ENCODE assay signal across 17 cellular contexts in genomic region chr6:436308-437041, GRCh38. TPM values are rescaled to one million over a fixed set of nuclear protein-coding genes. Genes with fewer than 3 reads are reported as not detected.
DNase-seq lines count a peak whose midpoint lies in the region; ATAC-seq, FAIRE-seq and TF ChIP-seq lines count a peak whose summit lies in the region.
"Had no signal": no experiment of that assay in that cellular context is flagged by ENCODE, and none has a peak within 500 bp of the region (broad histone marks: within the 10 kb centered on the region; RNA-seq: fewer than 3 reads in every experiment).

No MANE protein-coding gene starts in this region.

- H3K27me3 Mint-ChIP-seq in activated T-cell treated with anti-CD3 and anti-CD28 coated beads, Interleukin-2, amount 50 U/mL, for 72 hours (ENCODE audit: low read depth), result peaks cover 7% of the 10 kb centered on the region
- H3K27me3 Mint-ChIP-seq: CD4-positive, CD25-positive, alpha-beta regulatory T cell had no signal

- POLR2A ChIA-PET in A549 (lab: Yijun Ruan, JAX), result no interaction called here

- no peak for DNase-seq in A549 (ENCODE audit: low read depth in 1 of 2, low spot score in 1 of 2)
- DNase-seq in Daoy (ENCODE audit: low read depth), result peak; percentile 75
- DNase-seq in SW480 (ENCODE audit: low spot score), result peak; percentile 26
- DNase-seq in left cardiac atrium, result no peak
- no peak for DNase-seq in activated T-cell treated with anti-CD3 and anti-CD28 coated beads, Interleukin-2, amount 50 U/mL, for 72 hours
- no peak for DNase-seq in small intestine
- no peak for DNase-seq in NCI-H524 (lab: John Stamatoyannopoulos, UW)
- DNase-seq: activated T-cell treated with anti-CD3 and anti-CD28 coated beads, Interleukin-2, amount 50 U/mL, for 1 hour; CD4-positive, CD25-positive, alpha-beta regulatory T cell; effector CD4-positive, alpha-beta T cell; GF-D8; natural killer cell; NCI-H1436 treated with DMSO at 0.1 percent for 48 hours; NCI-H526; RPMI8226 had no signal

- intact Hi-C loops in left cardiac atrium (cut with DNase I), result no loop called here

- H3K4me1 ChIP-seq in A549 (peaks cover 9% of the 10 kb centered on the region; the same call in 2 of the 3 replicates), small intestine (ENCODE audit: control insufficient read depth in 2 of 2, insufficient read depth in 1 of 2, low read depth in 1 of 2, low read length in 1 of 2) (no peaks in the 10 kb centered on the region)

- no peak for TF ChIP-seq CTCF in A549 (IDR thresholded peaks at IDR 0.05)

- WGBS in A549 (ENCODE audit: missing lambda C conversion rate), result 76% methylated on average over 11 of the region's 25 CpGs
- 79 to 86% (median 83%) methylated on average over 25 of the region's 25 CpGs for WGBS in small intestine, 3 donors

- ATAC-seq in A549, result peak; percentile 33 to 36; a peak in 4 of 6 replicates
- peak; percentile 61 to 75 for ATAC-seq in left cardiac atrium
- ATAC-seq in activated T-cell treated with anti-CD3 and anti-CD28 coated beads, Interleukin-2, amount 50 U/mL, for 72 hours (replicated peaks in 1 of 2), result no peak
- ATAC-seq in HG02798 (IDR thresholded peaks at IDR 0.05; ENCODE audit: poor library complexity, unreplicated experiment), result no peak
- ATAC-seq: natural killer cell had no signal

- H3K4me3 Mint-ChIP-seq in activated T-cell treated with anti-CD3 and anti-CD28 coated beads, Interleukin-2, amount 50 U/mL, for 72 hours, result no peak overlapping the region
- H3K4me3 Mint-ChIP-seq: CD4-positive, CD25-positive, alpha-beta regulatory T cell; natural killer cell had no signal

- no peak for TF ChIP-seq POLR2A in A549 (IDR thresholded peaks at IDR 0.05; ENCODE audit: low read length)

- TF ChIP-seq EP300 in A549 (IDR thresholded peaks at IDR 0.05), result no peak

- no peak for TF ChIP-seq RAD21 in A549 (conservative IDR thresholded peaks at IDR 0.05 in 1 of 2, IDR thresholded peaks at IDR 0.05 in 1 of 2)

- H3K9me3 ChIP-seq in A549, result no peaks in the 10 kb centered on the region
- no peaks in the 10 kb centered on the region for H3K9me3 ChIP-seq in small intestine (ENCODE audit: control insufficient read depth, low read depth)

- H3K4me2 ChIP-seq in A549, result 0 out of 3 replicates have a peak overlapping the region, but pooled peaks have one; percentile 18

- no peaks in the 10 kb centered on the region for H3K36me3 Mint-ChIP-seq in activated T-cell treated with anti-CD3 and anti-CD28 coated beads, Interleukin-2, amount 50 U/mL, for 72 hours (ENCODE audit: insufficient read depth in 2 of 2)
- H3K36me3 Mint-ChIP-seq: CD4-positive, CD25-positive, alpha-beta regulatory T cell; natural killer cell had no signal

- peaks cover 49% of the 10 kb centered on the region for H3K4me1 Mint-ChIP-seq in activated T-cell treated with anti-CD3 and anti-CD28 coated beads, Interleukin-2, amount 50 U/mL, for 72 hours (ENCODE audit: low read depth)

- CTCF ChIA-PET in A549 (lab: Yijun Ruan, JAX), result interaction anchor here (0.5 to 1.7 kb wide), 3 partner anchors 9 to 123 kb away, joined by 3 read pairs; no protein-coding TSS in a partner anchor

- H3K9me3 Mint-ChIP-seq in activated T-cell treated with anti-CD3 and anti-CD28 coated beads, Interleukin-2, amount 50 U/mL, for 72 hours, result peaks cover 0 to 2% of the 10 kb centered on the region in 2 donors
- H3K9me3 Mint-ChIP-seq: CD4-positive, CD25-positive, alpha-beta regulatory T cell; natural killer cell had no signal

- H3K4me3 ChIP-seq in A549, result no peak overlapping the region
- no peak overlapping the region for H3K4me3 ChIP-seq in small intestine (ENCODE audit: low read depth in 1 of 2, low read length in 2 of 2)

- FAIRE-seq in A549 (lab: Jason Lieb, UNC), result no peak
- FAIRE-seq in small intestine (lab: Jason Lieb, UNC), result no peak

- H3K27ac Mint-ChIP-seq in activated T-cell treated with anti-CD3 and anti-CD28 coated beads, Interleukin-2, amount 50 U/mL, for 72 hours, result no peak overlapping the region
- H3K27ac Mint-ChIP-seq: CD4-positive, CD25-positive, alpha-beta regulatory T cell; natural killer cell had no signal

- no peaks in the 10 kb centered on the region for H3K27me3 ChIP-seq in small intestine (ENCODE audit: control insufficient read depth in 2 of 2, insufficient read depth in 2 of 2, low read length in 2 of 2)

- H3K27ac ChIP-seq in A549 (peak overlapping the region in 1 of 2 experiments; percentile 53; a peak in 2 of 6 replicates), small intestine (ENCODE audit: low read depth in 1 of 2, low read length in 1 of 2) (no peak overlapping the region)

- H3K36me3 ChIP-seq in small intestine (ENCODE audit: control insufficient read depth in 2 of 2, insufficient read depth in 2 of 2, low read length in 2 of 2), result no peaks in the 10 kb centered on the region

TF ChIP-seq in A549, 52 proteins besides CTCF, POLR2A, EP300 and RAD21:
- TF ChIP-seq SMC3 (IDR thresholded peaks at IDR 0.05) (no peak), HOXB13 (CRISPR knock-in tag; IDR thresholded peaks at IDR 0.05; ENCODE audit: low read depth) (no peak), TP53 (CRISPR knock-in tag; IDR thresholded peaks at IDR 0.05) (no peak), KDM1A (IDR thresholded peaks at IDR 0.05; ENCODE audit: low read depth) (no peak), ZNF302 (CRISPR knock-in tag; IDR thresholded peaks at IDR 0.05) (no peak), HMGXB4 (CRISPR knock-in tag; IDR thresholded peaks at IDR 0.05; ENCODE audit: borderline replicate concordance) (no peak), CHD2 (IDR thresholded peaks at IDR 0.05; ENCODE audit: low read length, partially characterized antibody) (no peak), FOSL2 (IDR thresholded peaks at IDR 0.05) (no peak), FOSL2 (CRISPR knock-in tag; IDR thresholded peaks at IDR 0.05) (no peak), BCL3 (IDR thresholded peaks at IDR 0.05) (no peak), HOXB5 (CRISPR knock-in tag; IDR thresholded peaks at IDR 0.05) (no peak), EHF (CRISPR knock-in tag; IDR thresholded peaks at IDR 0.05) (no peak), ZFP36 (IDR thresholded peaks at IDR 0.05; ENCODE audit: borderline replicate concordance, partially characterized antibody) (no peak)
- TF ChIP-seq, protein P1, sequence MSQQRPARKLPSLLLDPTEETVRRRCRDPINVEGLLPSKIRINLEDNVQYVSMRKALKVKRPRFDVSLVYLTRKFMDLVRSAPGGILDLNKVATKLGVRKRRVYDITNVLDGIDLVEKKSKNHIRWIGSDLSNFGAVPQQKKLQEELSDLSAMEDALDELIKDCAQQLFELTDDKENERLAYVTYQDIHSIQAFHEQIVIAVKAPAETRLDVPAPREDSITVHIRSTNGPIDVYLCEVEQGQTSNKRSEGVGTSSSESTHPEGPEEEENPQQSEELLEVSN (IDR thresholded peaks at IDR 0.05; ENCODE audit: borderline replicate concordance, low read depth), result no peak
- TF ChIP-seq, protein P2, sequence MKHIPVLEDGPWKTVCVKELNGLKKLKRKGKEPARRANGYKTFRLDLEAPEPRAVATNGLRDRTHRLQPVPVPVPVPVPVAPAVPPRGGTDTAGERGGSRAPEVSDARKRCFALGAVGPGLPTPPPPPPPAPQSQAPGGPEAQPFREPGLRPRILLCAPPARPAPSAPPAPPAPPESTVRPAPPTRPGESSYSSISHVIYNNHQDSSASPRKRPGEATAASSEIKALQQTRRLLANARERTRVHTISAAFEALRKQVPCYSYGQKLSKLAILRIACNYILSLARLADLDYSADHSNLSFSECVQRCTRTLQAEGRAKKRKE (CRISPR knock-in tag; IDR thresholded peaks at IDR 0.05; ENCODE audit: low read depth), result no peak
TF ChIP-seq in A549: peak in this region for 0.

RNA-seq across cellular contexts. Expression of gene IRF4, which starts 44.9 kb away (rescaled TPM):
- polyA plus RNA-seq in A549 (2011; rRNA removed) (0.03 and 0.07 TPM in 2 replicates), A549 (2017; fragmentation: RNase III; extraction: RNeasy Plus Mini Kit Qiagen cat#74134 plus additional on column Dnase treatment) (0.03 TPM in 2 of 3 replicates, not detected in the other), small intestine (1 to 10 TPM in 2 of 3 donors, not detected in 1; 1.4 to 3.5 TPM)
- 0.01 TPM in 1 of 2 replicates, not detected in the other for polyA plus RNA-seq in A549 (2012; cell fraction: cytosol; rRNA removed)
- polyA plus RNA-seq in A549 (2012; cell fraction: nucleus; rRNA removed), result 0.02 TPM in 2 replicates
- polyA minus RNA-seq in A549 (2011; rRNA and poly(A)+ RNA removed), result 0.05 and 0.21 TPM in 2 replicates
- total RNA-seq in Daoy (2014; rRNA removed; shearing (Covaris generic)), result 0.23 TPM in 1 of 2 replicates, not detected in the other
- 1 to 10 TPM in 1 of 2 donors, under 1 TPM in 1; 0.65 to 1.6 TPM for total RNA-seq in left cardiac atrium
- 100 to 1,000 TPM; 554 to 602 TPM for total RNA-seq in activated T-cell treated with anti-CD3 and anti-CD28 coated beads, Interleukin-2, amount 50 U/mL, for 72 hours
- total RNA-seq: glomerular endothelial cell had no signal

Comparison
In these comparisons a context has a peak if more than half of its experiments do, and no peak if none do; other contexts are left out.
1. ATAC-seq: peak in A549 (2 of 2) and left cardiac atrium (2 of 2); none in activated T-cell treated with anti-CD3 and anti-CD28 coated beads, Interleukin-2, amount 50 U/mL, for 72 hours (0 of 2) and HG02798 (single experiment).
2. DNase-seq: peak in Daoy (single experiment) and SW480 (single experiment); none in A549 (0 of 2), left cardiac atrium (single experiment), activated T-cell treated with anti-CD3 and anti-CD28 coated beads, Interleukin-2, amount 50 U/mL, for 72 hours (0 of 2), small intestine (single experiment) and NCI-H524 (0 of 2).
3. RNA of gene IRF4, which starts 44.9 kb away (total RNA-seq): 554 to 602 TPM in activated T-cell treated with anti-CD3 and anti-CD28 coated beads, Interleukin-2, amount 50 U/mL, for 72 hours; 0.65 to 1.6 TPM in left cardiac atrium and 0.23 TPM in Daoy; every median in the first group is over 100 times any median in the second.